In genomic region chr1:17561561-17561985, GRCh38 we compare ENCODE assay signal across 8 cellular contexts. TPM values are rescaled to one million over a fixed set of nuclear protein-coding genes. Genes with fewer than 3 reads are reported as not detected.
A peak's percentile ranks its signal among the peaks of the same experiment; 100 is the strongest.
DNase-seq lines count a peak whose midpoint lies in the region; ATAC-seq and TF ChIP-seq lines count a peak whose summit lies in the region.

No MANE protein-coding gene starts in this region.

- ATAC-seq in lung (ENCODE audit: insufficient read depth, low FRiP score) (peak; percentile 15), thoracic aorta (ENCODE audit: insufficient number of reproducible peaks, low FRiP score, low read depth) (peak; percentile 50), GM18858 (IDR thresholded peaks at IDR 0.05; ENCODE audit: unreplicated experiment) (no peak)

- no peak overlapping the region for H3K4me3 ChIP-seq in colonic mucosa
- no peak overlapping the region for H3K4me3 ChIP-seq in lung
- H3K4me3 ChIP-seq in thoracic aorta = peak overlapping the region; percentile 30

- H3K9me3 ChIP-seq in colonic mucosa (no peaks in the 10 kb centered on the region), lung (ENCODE audit: control insufficient read depth in 2 of 2, insufficient read depth in 1 of 2, low read length in 1 of 2) (no peaks in the 10 kb centered on the region), thoracic aorta (no peaks in the 10 kb centered on the region)

- peak overlapping the region; percentile 4 to 28 for H3K9ac ChIP-seq in colonic mucosa (ENCODE audit: low read depth in 2 of 2, low read length in 2 of 2)

- intact Hi-C loops in colonic mucosa (cut with DNase I) = no loop called here

- DNase-seq in HT-29 (ENCODE audit: low spot score) = peak; percentile 77
- DNase-seq in colonic mucosa = no peak
- no peak for DNase-seq in lung (ENCODE audit: low spot score)
- peak; percentile 67 for DNase-seq in thoracic aorta (ENCODE audit: low spot score)
- DNase-seq in NK-92 treated with Interleukin-12 subunit alpha and Interleukin-12 subunit beta, amount 100 ng/mL, for 24 hours (lab: John Stamatoyannopoulos, UW) = no peak
- DNase-seq in NCI-H2171 treated with DMSO at 0.1 percent for 48 hours (lab: John Stamatoyannopoulos, UW) = no peak
- DNase-seq in NOMO-1 treated with dmso at 0.1 percent for 144 hours (lab: John Stamatoyannopoulos, UW; ENCODE audit: unreplicated experiment) = no peak

- no peaks in the 10 kb centered on the region for H3K36me3 ChIP-seq in colonic mucosa
- H3K36me3 ChIP-seq in lung (ENCODE audit: control insufficient read depth in 2 of 2, insufficient read depth in 2 of 2, low read length in 2 of 2) = no peaks in the 10 kb centered on the region
- H3K36me3 ChIP-seq in thoracic aorta = no peaks in the 10 kb centered on the region

- H3K27me3 ChIP-seq in colonic mucosa (no peaks in the 10 kb centered on the region), lung (ENCODE audit: control insufficient read depth, insufficient read depth) (no peaks in the 10 kb centered on the region), thoracic aorta (replicated peaks; ENCODE audit: insufficient read depth) (no peaks in the 10 kb centered on the region)

- 74 to 76% methylated on average over 9 of the region's 9 CpGs for WGBS in lung, 2 donors

- H3K27ac ChIP-seq in colonic mucosa (peak overlapping the region; percentile 47), lung (ENCODE audit: low read depth in 1 of 2, low read length in 1 of 2) (peak overlapping the region; percentile 70 to 89), thoracic aorta (peak overlapping the region; percentile 99)

- no peak for TF ChIP-seq CTCF in colonic mucosa (IDR thresholded peaks at IDR 0.05)
- no peak for TF ChIP-seq CTCF in lung (IDR thresholded peaks at IDR 0.05; ENCODE audit: control extremely low read depth, extremely low read depth)
- TF ChIP-seq CTCF in thoracic aorta (IDR thresholded peaks at IDR 0.05) = no peak

- H3K4me1 ChIP-seq in colonic mucosa (peaks cover 30% of the 10 kb centered on the region), lung (ENCODE audit: control insufficient read depth in 2 of 2, insufficient read depth in 2 of 2, low read length in 2 of 2) (peaks cover 8 to 10% of the 10 kb centered on the region in 2 donors), thoracic aorta (ENCODE audit: control insufficient read depth in 1 of 2, low read depth in 2 of 2) (peaks cover 75 to 99% of the 10 kb centered on the region in 2 donors)

RNA-seq across cellular contexts. Expression of gene ARHGEF10L, which starts 22.1 kb away (rescaled TPM):
- 54.2 and 56.1 TPM in 2 replicates for total RNA-seq in HT-29 (2014; rRNA removed; shearing (Covaris generic))
- 100 to 1,000 TPM in 1 of 2 donors, 10 to 100 TPM in 1; 77.5 to 133 TPM for total RNA-seq in colonic mucosa
- 10 to 100 TPM; 15.0 to 43.4 TPM for total RNA-seq in lung
- polyA plus RNA-seq in lung = 10 to 100 TPM; 23.8 to 24.9 TPM
- 100 to 1,000 TPM; 226 to 301 TPM for total RNA-seq in thoracic aorta

Comparison
In these comparisons a context has a peak if more than half of its experiments do, and no peak if none do; other contexts are left out.
1. DNase-seq: peak in HT-29 (single experiment) and thoracic aorta (single experiment); none in colonic mucosa (single experiment), lung (single experiment), NK-92 treated with Interleukin-12 subunit alpha and Interleukin-12 subunit beta, amount 100 ng/mL, for 24 hours (single experiment), NCI-H2171 treated with DMSO at 0.1 percent for 48 hours (single experiment) and NOMO-1 treated with dmso at 0.1 percent for 144 hours (single experiment).
2. H3K27ac ChIP-seq: peak in every context shown above with its lines; median percentile 99 in thoracic aorta; 80 in lung; 47 in colonic mucosa.